ENCODE assay signal across 13 cellular contexts in the genomic region with DNA sequence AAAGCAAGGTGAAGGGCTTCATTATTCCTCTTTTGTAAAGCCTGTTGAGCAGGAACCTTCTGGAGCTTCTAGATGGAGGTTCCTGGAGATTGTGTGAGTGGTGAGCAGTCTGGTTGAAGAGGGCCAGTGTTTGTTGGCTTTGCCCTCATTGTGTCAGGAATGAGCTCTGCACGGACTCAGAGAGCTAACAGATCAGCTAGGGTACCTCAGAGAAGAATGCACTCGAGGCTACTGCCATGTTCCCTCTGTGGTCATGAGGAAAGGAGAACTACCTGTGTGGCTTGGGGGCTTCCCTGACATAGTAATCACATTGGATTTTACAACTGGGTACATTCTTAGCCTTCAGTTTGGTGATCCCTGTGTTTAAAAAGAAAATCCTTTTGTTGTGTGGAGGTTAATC. TPM values are rescaled to one million over a fixed set of nuclear protein-coding genes. Genes with fewer than 3 reads are reported as not detected.
DNase-seq lines count a peak whose midpoint lies in the region; ATAC-seq and TF ChIP-seq lines count a peak whose summit lies in the region.
"Had no signal": no experiment of that assay in that cellular context is flagged by ENCODE, and none has a peak within 500 bp of the region (broad histone marks: within the 10 kb centered on the region; RNA-seq: fewer than 3 reads in every experiment).

No MANE protein-coding gene starts in this region.

- POLR2A ChIA-PET in WTC11 (lab: Charles Lee) = interaction anchor here (0.6 kb wide), 1 partner anchor 389 kb away, joined by 4 read pairs; no protein-coding TSS in a partner anchor

- H3K4me1 Mint-ChIP-seq in WTC11 = peaks cover 56% of the 10 kb centered on the region
- H3K4me1 Mint-ChIP-seq: CD8-positive, alpha-beta memory T cell; IgD-negative memory B cell had no signal

- H3K36me3 ChIP-seq in left ventricle myocardium inferior (no peaks in the 10 kb centered on the region), lower lobe of right lung (no peaks in the 10 kb centered on the region), upper lobe of right lung (no peaks in the 10 kb centered on the region)
- H3K36me3 ChIP-seq: BLaER1 had no signal

- H3K36me3 Mint-ChIP-seq in WTC11 = no peaks in the 10 kb centered on the region
- H3K36me3 Mint-ChIP-seq: CD8-positive, alpha-beta memory T cell; IgD-negative memory B cell had no signal

- no peaks in the 10 kb centered on the region for H3K9me3 ChIP-seq in left ventricle myocardium inferior (replicated peaks)
- no peaks in the 10 kb centered on the region for H3K9me3 ChIP-seq in lower lobe of right lung
- H3K9me3 ChIP-seq in upper lobe of right lung = no peaks in the 10 kb centered on the region
- H3K9me3 ChIP-seq: BLaER1 had no signal

- intact Hi-C loops in left ventricle myocardium inferior (cut with micrococcal nuclease) = loop anchor here (10.0 kb wide), 1 partner anchor 168 kb away; a partner anchor contains a TSS
- intact Hi-C loops in Right ventricle myocardium inferior (cut with DNase I) = loop anchor here (10.0 kb wide), 1 partner anchor 378 kb away; no protein-coding TSS in a partner anchor
- intact Hi-C loops in lower lobe of right lung (cut with DNase I) = no loop called here
- intact Hi-C loops in upper lobe of right lung (cut with DNase I) = no loop called here

- DNase-seq in left ventricle myocardium inferior (no peak), Right ventricle myocardium inferior (ENCODE audit: missing footprints) (no peak), WTC11 (ENCODE audit: low spot score) (no peak), lower lobe of right lung (no peak), upper lobe of right lung (no peak), NCI-H2081 treated with DMSO at 0.1 percent for 48 hours (lab: John Stamatoyannopoulos, UW) (no peak), GM13977 (ENCODE audit: low spot score) (no peak)
- no peak for DNase-seq in stimulated activated CD4-positive, alpha-beta T cell treated with anti-CD3 and anti-CD28 coated beads, Interleukin-2, amount 100 ng/mL, for 24 hours
- DNase-seq: DMS79 treated with DMSO at 0.1 percent for 48 hours had no signal

- H3K4me1 ChIP-seq in left ventricle myocardium inferior = peaks cover 100% of the 10 kb centered on the region
- peaks cover 81% of the 10 kb centered on the region for H3K4me1 ChIP-seq in lower lobe of right lung
- peaks cover 70% of the 10 kb centered on the region for H3K4me1 ChIP-seq in upper lobe of right lung

- H3K9me3 Mint-ChIP-seq in WTC11 = no peaks in the 10 kb centered on the region
- H3K9me3 Mint-ChIP-seq: CD8-positive, alpha-beta memory T cell; IgD-negative memory B cell had no signal

- H3K27me3 ChIP-seq in left ventricle myocardium inferior (ENCODE audit: low read depth) = no peaks in the 10 kb centered on the region
- no peaks in the 10 kb centered on the region for H3K27me3 ChIP-seq in lower lobe of right lung (ENCODE audit: low read depth)
- H3K27me3 ChIP-seq in upper lobe of right lung = no peaks in the 10 kb centered on the region
- H3K27me3 ChIP-seq: BLaER1 had no signal

- H3K4me3 ChIP-seq in left ventricle myocardium inferior (no peak overlapping the region), lower lobe of right lung (no peak overlapping the region), upper lobe of right lung (no peak overlapping the region)
- H3K4me3 ChIP-seq: BLaER1, GM23248 had no signal

- H3K27ac ChIP-seq in left ventricle myocardium inferior (replicated peaks) (peak overlapping the region; percentile 71), lower lobe of right lung (peak overlapping the region; percentile 0), upper lobe of right lung (no peak overlapping the region)
- H3K27ac ChIP-seq: BLaER1, GM23248 had no signal

- H3K27ac Mint-ChIP-seq in WTC11 = peak overlapping the region; percentile 24; the same call in 1 of the 2 replicates
- H3K27ac Mint-ChIP-seq: CD8-positive, alpha-beta memory T cell; IgD-negative memory B cell had no signal

- CTCF ChIA-PET in WTC11 (lab: Charles Lee) = interaction anchor here (0.5 to 2.6 kb wide), 31 partner anchors 9 to 635 kb away, joined by 3 to 14 read pairs (median 4); a partner anchor contains a TSS

- H3K4me3 Mint-ChIP-seq in WTC11 = no peak overlapping the region
- H3K4me3 Mint-ChIP-seq: CD8-positive, alpha-beta memory T cell; IgD-negative memory B cell had no signal

- ATAC-seq in Right ventricle myocardium inferior (no peak), WTC11 (no peak), lower lobe of right lung (peak; percentile 37 to 44), upper lobe of right lung (peak; percentile 59)

- no peak for TF ChIP-seq CTCF in left ventricle myocardium inferior (IDR thresholded peaks at IDR 0.05; ENCODE audit: borderline replicate concordance)
- TF ChIP-seq CTCF in WTC11 (IDR thresholded peaks at IDR 0.05) = no peak
- no peak for TF ChIP-seq CTCF in lower lobe of right lung (IDR thresholded peaks at IDR 0.05)
- no peak for TF ChIP-seq CTCF in upper lobe of right lung (IDR thresholded peaks at IDR 0.05)
- no peak for TF ChIP-seq CTCF in GM13977 (IDR thresholded peaks at IDR 0.05; ENCODE audit: extremely low read depth, insufficient read depth, missing control alignments)

- no peaks in the 10 kb centered on the region for H3K27me3 Mint-ChIP-seq in WTC11 (ENCODE audit: low read depth)
- H3K27me3 Mint-ChIP-seq: CD8-positive, alpha-beta memory T cell; IgD-negative memory B cell had no signal

- in situ Hi-C loops in GM13977 (cut with MboI; ENCODE audit: low pct_unique_long_range_greater_than_20kb, low sequenced_read_pairs, unreplicated experiment) = loop anchor here (25.0 kb wide), 1 partner anchor 335 kb away; no protein-coding TSS in a partner anchor

TF ChIP-seq in WTC11, 78 proteins besides CTCF, POLR2A, EP300 and RAD21 (continues in another document):
- TF ChIP-seq OVOL2 (CRISPR knock-in tag; IDR thresholded peaks at IDR 0.05; ENCODE audit: borderline replicate concordance) (no peak), FOXJ3 (CRISPR knock-in tag; IDR thresholded peaks at IDR 0.05; ENCODE audit: borderline replicate concordance) (no peak), ZNF317 (CRISPR knock-in tag; IDR thresholded peaks at IDR 0.05; ENCODE audit: borderline replicate concordance, low read depth) (no peak), KAT7 (CRISPR knock-in tag; IDR thresholded peaks at IDR 0.05; ENCODE audit: borderline replicate concordance) (no peak), FOXK1 (CRISPR knock-in tag; IDR thresholded peaks at IDR 0.05) (no peak), NFYB (CRISPR knock-in tag; conservative IDR thresholded peaks at IDR 0.05; ENCODE audit: low read depth) (no peak)
- TF ChIP-seq, protein P1, sequence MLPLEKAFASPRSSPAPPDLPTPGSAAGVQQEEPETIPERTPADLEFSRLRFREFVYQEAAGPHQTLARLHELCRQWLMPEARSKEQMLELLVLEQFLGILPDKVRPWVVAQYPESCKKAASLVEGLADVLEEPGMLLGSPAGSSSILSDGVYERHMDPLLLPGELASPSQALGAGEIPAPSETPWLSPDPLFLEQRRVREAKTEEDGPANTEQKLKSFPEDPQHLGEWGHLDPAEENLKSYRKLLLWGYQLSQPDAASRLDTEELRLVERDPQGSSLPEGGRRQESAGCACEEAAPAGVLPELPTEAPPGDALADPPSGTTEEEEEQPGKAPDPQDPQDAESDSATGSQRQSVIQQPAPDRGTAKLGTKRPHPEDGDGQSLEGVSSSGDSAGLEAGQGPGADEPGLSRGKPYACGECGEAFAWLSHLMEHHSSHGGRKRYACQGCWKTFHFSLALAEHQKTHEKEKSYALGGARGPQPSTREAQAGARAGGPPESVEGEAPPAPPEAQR (CRISPR knock-in tag; IDR thresholded peaks at IDR 0.05) = no peak
- TF ChIP-seq, protein P2, sequence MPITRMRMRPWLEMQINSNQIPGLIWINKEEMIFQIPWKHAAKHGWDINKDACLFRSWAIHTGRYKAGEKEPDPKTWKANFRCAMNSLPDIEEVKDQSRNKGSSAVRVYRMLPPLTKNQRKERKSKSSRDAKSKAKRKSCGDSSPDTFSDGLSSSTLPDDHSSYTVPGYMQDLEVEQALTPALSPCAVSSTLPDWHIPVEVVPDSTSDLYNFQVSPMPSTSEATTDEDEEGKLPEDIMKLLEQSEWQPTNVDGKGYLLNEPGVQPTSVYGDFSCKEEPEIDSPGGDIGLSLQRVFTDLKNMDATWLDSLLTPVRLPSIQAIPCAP (CRISPR knock-in tag; IDR thresholded peaks at IDR 0.05) = no peak
- TF ChIP-seq, protein P3, sequence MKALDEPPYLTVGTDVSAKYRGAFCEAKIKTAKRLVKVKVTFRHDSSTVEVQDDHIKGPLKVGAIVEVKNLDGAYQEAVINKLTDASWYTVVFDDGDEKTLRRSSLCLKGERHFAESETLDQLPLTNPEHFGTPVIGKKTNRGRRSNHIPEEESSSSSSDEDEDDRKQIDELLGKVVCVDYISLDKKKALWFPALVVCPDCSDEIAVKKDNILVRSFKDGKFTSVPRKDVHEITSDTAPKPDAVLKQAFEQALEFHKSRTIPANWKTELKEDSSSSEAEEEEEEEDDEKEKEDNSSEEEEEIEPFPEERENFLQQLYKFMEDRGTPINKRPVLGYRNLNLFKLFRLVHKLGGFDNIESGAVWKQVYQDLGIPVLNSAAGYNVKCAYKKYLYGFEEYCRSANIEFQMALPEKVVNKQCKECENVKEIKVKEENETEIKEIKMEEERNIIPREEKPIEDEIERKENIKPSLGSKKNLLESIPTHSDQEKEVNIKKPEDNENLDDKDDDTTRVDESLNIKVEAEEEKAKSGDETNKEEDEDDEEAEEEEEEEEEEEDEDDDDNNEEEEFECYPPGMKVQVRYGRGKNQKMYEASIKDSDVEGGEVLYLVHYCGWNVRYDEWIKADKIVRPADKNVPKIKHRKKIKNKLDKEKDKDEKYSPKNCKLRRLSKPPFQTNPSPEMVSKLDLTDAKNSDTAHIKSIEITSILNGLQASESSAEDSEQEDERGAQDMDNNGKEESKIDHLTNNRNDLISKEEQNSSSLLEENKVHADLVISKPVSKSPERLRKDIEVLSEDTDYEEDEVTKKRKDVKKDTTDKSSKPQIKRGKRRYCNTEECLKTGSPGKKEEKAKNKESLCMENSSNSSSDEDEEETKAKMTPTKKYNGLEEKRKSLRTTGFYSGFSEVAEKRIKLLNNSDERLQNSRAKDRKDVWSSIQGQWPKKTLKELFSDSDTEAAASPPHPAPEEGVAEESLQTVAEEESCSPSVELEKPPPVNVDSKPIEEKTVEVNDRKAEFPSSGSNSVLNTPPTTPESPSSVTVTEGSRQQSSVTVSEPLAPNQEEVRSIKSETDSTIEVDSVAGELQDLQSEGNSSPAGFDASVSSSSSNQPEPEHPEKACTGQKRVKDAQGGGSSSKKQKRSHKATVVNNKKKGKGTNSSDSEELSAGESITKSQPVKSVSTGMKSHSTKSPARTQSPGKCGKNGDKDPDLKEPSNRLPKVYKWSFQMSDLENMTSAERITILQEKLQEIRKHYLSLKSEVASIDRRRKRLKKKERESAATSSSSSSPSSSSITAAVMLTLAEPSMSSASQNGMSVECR (CRISPR knock-in tag; IDR thresholded peaks at IDR 0.05; ENCODE audit: borderline replicate concordance) = no peak

RNA-seq across cellular contexts. Expression of a gene that starts 46.6 kb away (rescaled TPM):
- 484 TPM for total RNA-seq in left ventricle myocardium inferior
- 439 TPM for total RNA-seq in Right ventricle myocardium inferior
- total RNA-seq in WTC11 (2021) = 171 to 204 TPM (median 172 TPM) in 3 replicates
- 601 TPM for total RNA-seq in lower lobe of right lung
- 813 TPM for total RNA-seq in upper lobe of right lung

Comparison
In these comparisons a context has a peak if more than half of its experiments do, and no peak if none do; other contexts are left out.
1. ATAC-seq: peak in lower lobe of right lung (2 of 2) and upper lobe of right lung (single experiment); none in Right ventricle myocardium inferior (single experiment) and WTC11 (single experiment).
2. intact Hi-C loops: an anchor here in left ventricle myocardium inferior (10.0 kb wide) and Right ventricle myocardium inferior (10.0 kb wide); none called in lower lobe of right lung and upper lobe of right lung.